Comparison of ENCODE assay signal across 11 cellular contexts in the genomic region with DNA sequence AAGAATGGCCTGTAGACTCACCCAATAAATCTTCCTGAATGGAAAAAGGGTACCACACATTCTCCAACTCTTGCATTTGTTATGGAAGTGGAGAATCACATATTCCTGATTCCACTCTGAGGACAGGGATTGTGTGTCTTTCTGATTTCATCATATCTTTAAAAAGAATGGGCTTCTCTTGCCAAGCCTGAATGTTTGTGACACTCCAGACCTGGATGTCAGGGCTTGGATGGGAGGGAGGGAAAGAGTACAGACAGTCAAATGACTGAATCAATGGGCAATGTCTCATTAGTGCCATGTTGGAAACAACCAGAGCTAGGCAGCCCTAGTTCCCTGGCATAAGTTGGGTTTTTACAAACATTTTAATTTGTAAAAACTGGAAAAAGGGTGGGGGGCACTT.
"Had no signal": no experiment of that assay in that cellular context is flagged by ENCODE, and none has a peak within 500 bp of the region (broad histone marks: within the 10 kb centered on the region; RNA-seq: fewer than 3 reads in every experiment).

No MANE protein-coding gene starts in this region.

- DNase-seq: activated CD4-positive, alpha-beta memory T cell treated with anti-CD3 and anti-CD28 coated beads for 36 hours; activated naive CD8-positive, alpha-beta T cell treated with anti-CD3 and anti-CD28 coated beads, Interleukin-2, amount 10 ng/mL, durations not matched to agents 7 days and 5 days; activated T-cell treated with anti-CD3 and anti-CD28 coated beads, Interleukin-2, amount 50 U/mL, for 72 hours; aorta; foreskin keratinocyte; lower lobe of right lung; naive B cell; retina had no signal

- H3K9ac ChIP-seq: parathyroid adenoma had no signal

- H2AFZ ChIP-seq: parathyroid adenoma had no signal

- H3K27ac ChIP-seq: foreskin keratinocyte, lower lobe of right lung, parathyroid adenoma, tibial nerve had no signal

- H3K79me2 ChIP-seq: parathyroid adenoma had no signal

- H3K4me1 ChIP-seq: foreskin keratinocyte, lower lobe of right lung, parathyroid adenoma, tibial nerve had no signal

- H3K27me3 ChIP-seq: foreskin keratinocyte, tibial nerve had no signal

- H3K36me3 ChIP-seq: lower lobe of right lung, tibial nerve had no signal

- ATAC-seq: activated T-cell treated with anti-CD3 and anti-CD28 coated beads, Interleukin-2, amount 50 U/mL, for 72 hours; foreskin keratinocyte; lower lobe of right lung; stimulated activated effector memory CD8-positive, alpha-beta T cell treated with anti-CD3 and anti-CD28 coated beads, Interleukin-12 subunit alpha, Interleukin-12 subunit beta, amount 100 ng/mL, for 72 hours had no signal

- H3K4me3 ChIP-seq: lower lobe of right lung, tibial nerve had no signal

- H3K9me3 ChIP-seq: lower lobe of right lung, tibial nerve had no signal
